Comparison of ENCODE assay signal across 29 cellular contexts in genomic region chr10:34650156-34650555, GRCh38.
A peak's percentile ranks its signal among the peaks of the same experiment; 100 is the strongest.
DNase-seq lines count a peak whose midpoint lies in the region; ATAC-seq, FAIRE-seq and TF ChIP-seq lines count a peak whose summit lies in the region.
"Had no signal": no experiment of that assay in that cellular context is flagged by ENCODE, and none has a peak within 500 bp of the region (broad histone marks: within the 10 kb centered on the region; RNA-seq: fewer than 3 reads in every experiment).

No MANE protein-coding gene starts in this region.

- H3K27ac Mint-ChIP-seq in WTC11 (peak overlapping the region; percentile 15), nephron progenitor cell (peak overlapping the region; percentile 18)
- no peak overlapping the region for H3K27ac Mint-ChIP-seq in activated CD8-positive, alpha-beta memory T cell treated with anti-CD3 and anti-CD28 coated beads, Interleukin-2, amount 10 ng/mL, durations not matched to agents 7 days and 5 days
- H3K27ac Mint-ChIP-seq: activated CD4-positive, alpha-beta T cell treated with anti-CD3 and anti-CD28 coated beads, Interleukin-2, amount 10 ng/mL, durations not matched to agents 24 days and 14 days; activated naive CD4-positive, alpha-beta T cell treated with anti-CD3 and anti-CD28 coated beads for 36 hours; activated T-cell treated with anti-CD3 and anti-CD28 coated beads, Interleukin-2, amount 50 U/mL, for 72 hours; CD14-positive monocyte; natural killer cell; stimulated activated naive B cell treated with anti-CD40 and anti-IgM and Interleukin-4, amounts not matched to agents 10 μg/mL and 1 μg/mL and 100 μg/mL, for 72 hours; T-helper 17 cell had no signal

- no peaks in the 10 kb centered on the region for H3K36me3 ChIP-seq in kidney (ENCODE audit: control insufficient read depth in 1 of 2, insufficient read depth in 2 of 2, low read length in 2 of 2)
- H3K36me3 ChIP-seq: breast epithelium, esophagus muscularis mucosa, ovary, spleen, thoracic aorta had no signal

- CTCF ChIA-PET in WTC11 (lab: Charles Lee), result no interaction called here
- CTCF ChIA-PET in activated CD8-positive, alpha-beta memory T cell treated with anti-CD3 and anti-CD28 coated beads, Interleukin-2, amount 10 ng/mL, durations not matched to agents 7 days and 5 days (lab: Charles Lee), result interaction anchor here (1.4 kb wide), 1 partner anchor 12 kb away, joined by 5 read pairs; no protein-coding TSS in a partner anchor

- H3K9me3 Mint-ChIP-seq in WTC11, result no peaks in the 10 kb centered on the region
- no peaks in the 10 kb centered on the region for H3K9me3 Mint-ChIP-seq in nephron progenitor cell
- H3K9me3 Mint-ChIP-seq in activated CD8-positive, alpha-beta memory T cell treated with anti-CD3 and anti-CD28 coated beads, Interleukin-2, amount 10 ng/mL, durations not matched to agents 7 days and 5 days (ENCODE audit: low read depth), result no peaks in the 10 kb centered on the region
- H3K9me3 Mint-ChIP-seq: activated CD4-positive, alpha-beta T cell treated with anti-CD3 and anti-CD28 coated beads, Interleukin-2, amount 10 ng/mL, durations not matched to agents 24 days and 14 days; activated naive CD4-positive, alpha-beta T cell treated with anti-CD3 and anti-CD28 coated beads for 36 hours; activated T-cell treated with anti-CD3 and anti-CD28 coated beads, Interleukin-2, amount 50 U/mL, for 72 hours; CD14-positive monocyte; natural killer cell; stimulated activated naive B cell treated with anti-CD40 and anti-IgM and Interleukin-4, amounts not matched to agents 10 μg/mL and 1 μg/mL and 100 μg/mL, for 72 hours had no signal

- H3K4me3 Mint-ChIP-seq in WTC11 (no peak overlapping the region), nephron progenitor cell (no peak overlapping the region)
- no peak overlapping the region for H3K4me3 Mint-ChIP-seq in activated CD8-positive, alpha-beta memory T cell treated with anti-CD3 and anti-CD28 coated beads, Interleukin-2, amount 10 ng/mL, durations not matched to agents 7 days and 5 days
- H3K4me3 Mint-ChIP-seq: activated CD4-positive, alpha-beta T cell treated with anti-CD3 and anti-CD28 coated beads, Interleukin-2, amount 10 ng/mL, durations not matched to agents 24 days and 14 days; activated naive CD4-positive, alpha-beta T cell treated with anti-CD3 and anti-CD28 coated beads for 36 hours; activated T-cell treated with anti-CD3 and anti-CD28 coated beads, Interleukin-2, amount 50 U/mL, for 72 hours; CD14-positive monocyte; natural killer cell; stimulated activated naive B cell treated with anti-CD40 and anti-IgM and Interleukin-4, amounts not matched to agents 10 μg/mL and 1 μg/mL and 100 μg/mL, for 72 hours; T-helper 17 cell had no signal

- H3K27ac ChIP-seq in kidney (ENCODE audit: low read depth in 2 of 2, low read length in 2 of 2), result no peak overlapping the region
- H3K27ac ChIP-seq: breast epithelium, esophagus muscularis mucosa, hepatocyte, ovary, SK-N-MC, spleen, thoracic aorta had no signal

- no peak for TF ChIP-seq CTCF in WTC11 (IDR thresholded peaks at IDR 0.05)
- no peak for TF ChIP-seq CTCF in nephron progenitor cell (IDR thresholded peaks at IDR 0.05)
- no peak for TF ChIP-seq CTCF in kidney (IDR thresholded peaks at IDR 0.05; ENCODE audit: borderline replicate concordance, extremely low read depth, insufficient read depth)

- H3K9ac ChIP-seq in kidney (ENCODE audit: low read length in 2 of 2), result no peak overlapping the region

- no peak overlapping the region for H3K4me3 ChIP-seq in kidney (ENCODE audit: low read length in 2 of 2)
- H3K4me3 ChIP-seq: breast epithelium, esophagus muscularis mucosa, hepatocyte, ovary, SK-N-MC, spleen, thoracic aorta had no signal

- peaks cover 0 to 4% of the 10 kb centered on the region in 2 donors for H3K4me1 ChIP-seq in kidney (ENCODE audit: control insufficient read depth in 1 of 2, insufficient read depth in 1 of 2, low read depth in 1 of 2, low read length in 2 of 2)
- H3K4me1 ChIP-seq: breast epithelium, spleen had no signal

- H3K36me3 Mint-ChIP-seq in WTC11 (no peaks in the 10 kb centered on the region), nephron progenitor cell (ENCODE audit: low read depth) (no peaks in the 10 kb centered on the region)
- no peaks in the 10 kb centered on the region for H3K36me3 Mint-ChIP-seq in activated CD8-positive, alpha-beta memory T cell treated with anti-CD3 and anti-CD28 coated beads, Interleukin-2, amount 10 ng/mL, durations not matched to agents 7 days and 5 days
- H3K36me3 Mint-ChIP-seq: CD14-positive monocyte; natural killer cell; stimulated activated naive B cell treated with anti-CD40 and anti-IgM and Interleukin-4, amounts not matched to agents 10 μg/mL and 1 μg/mL and 100 μg/mL, for 72 hours had no signal

- intact Hi-C loops in kidney (cut with DNase I), result no loop called here

- no peaks in the 10 kb centered on the region for H3K9me3 ChIP-seq in kidney (ENCODE audit: control insufficient read depth in 1 of 2, low read length in 2 of 2)
- H3K9me3 ChIP-seq: breast epithelium, esophagus muscularis mucosa, ovary, spleen, thoracic aorta had no signal

- POLR2A ChIA-PET in WTC11 (lab: Charles Lee), result no interaction called here

- peak; percentile 46 for ATAC-seq in GM18502 (IDR thresholded peaks at IDR 0.05; ENCODE audit: poor library complexity, unreplicated experiment)
- peak; percentile 57 for ATAC-seq in HG02798 (IDR thresholded peaks at IDR 0.05; ENCODE audit: poor library complexity, unreplicated experiment)
- no peak for ATAC-seq in WTC11
- ATAC-seq in activated CD8-positive, alpha-beta memory T cell treated with anti-CD3 and anti-CD28 coated beads, Interleukin-2, amount 10 ng/mL, durations not matched to agents 7 days and 5 days, result no peak
- ATAC-seq in GM21786 (IDR thresholded peaks at IDR 0.05; ENCODE audit: unreplicated experiment), result no peak
- ATAC-seq: activated T-cell treated with anti-CD3 and anti-CD28 coated beads, Interleukin-2, amount 50 U/mL, for 72 hours; HCT116; T-helper 17 cell had no signal

- FAIRE-seq in kidney (lab: Jason Lieb, UNC), result no peak
- FAIRE-seq: D721Med had no signal

- DNase-seq in WTC11 (ENCODE audit: low spot score) (no peak), nephron progenitor cell (no peak), kidney (no peak)
- DNase-seq in activated CD8-positive, alpha-beta memory T cell treated with anti-CD3 and anti-CD28 coated beads, Interleukin-2, amount 10 ng/mL, durations not matched to agents 7 days and 5 days, result no peak
- DNase-seq: activated CD4-positive, alpha-beta T cell treated with anti-CD3 and anti-CD28 coated beads, Interleukin-2, amount 10 ng/mL, durations not matched to agents 24 days and 14 days; activated naive CD4-positive, alpha-beta T cell treated with anti-CD3 and anti-CD28 coated beads for 36 hours; activated T-cell treated with anti-CD3 and anti-CD28 coated beads, Interleukin-2, amount 50 U/mL, for 72 hours; cortex of kidney; foreskin melanocyte; midbrain; natural killer cell; NCI-H187 treated with DMSO at 0.1 percent for 48 hours; ovary; RPMI8226; spleen; stimulated activated CD4-positive, alpha-beta T cell treated with anti-CD3 and anti-CD28 coated beads, Interleukin-4, amount 100 ng/mL, for 1 hour; stimulated activated naive B cell treated with anti-CD40 and anti-IgM and Interleukin-4, amounts not matched to agents 10 μg/mL and 1 μg/mL and 100 μg/mL, for 72 hours; T-helper 17 cell had no signal

- H3K27me3 Mint-ChIP-seq in WTC11 (ENCODE audit: low read depth) (no peaks in the 10 kb centered on the region), nephron progenitor cell (ENCODE audit: low read depth, poor library complexity) (peaks cover 3% of the 10 kb centered on the region)
- peaks cover 3% of the 10 kb centered on the region for H3K27me3 Mint-ChIP-seq in activated CD8-positive, alpha-beta memory T cell treated with anti-CD3 and anti-CD28 coated beads, Interleukin-2, amount 10 ng/mL, durations not matched to agents 7 days and 5 days
- H3K27me3 Mint-ChIP-seq: stimulated activated naive B cell treated with anti-CD40 and anti-IgM and Interleukin-4, amounts not matched to agents 10 μg/mL and 1 μg/mL and 100 μg/mL, for 72 hours had no signal

- peaks cover 70% of the 10 kb centered on the region for H3K4me1 Mint-ChIP-seq in WTC11
- peaks cover 60% of the 10 kb centered on the region for H3K4me1 Mint-ChIP-seq in nephron progenitor cell
- H3K4me1 Mint-ChIP-seq in activated CD8-positive, alpha-beta memory T cell treated with anti-CD3 and anti-CD28 coated beads, Interleukin-2, amount 10 ng/mL, durations not matched to agents 7 days and 5 days, result no peaks in the 10 kb centered on the region
- H3K4me1 Mint-ChIP-seq: activated CD4-positive, alpha-beta T cell treated with anti-CD3 and anti-CD28 coated beads, Interleukin-2, amount 10 ng/mL, durations not matched to agents 24 days and 14 days; CD14-positive monocyte; natural killer cell; stimulated activated naive B cell treated with anti-CD40 and anti-IgM and Interleukin-4, amounts not matched to agents 10 μg/mL and 1 μg/mL and 100 μg/mL, for 72 hours had no signal

TF ChIP-seq in WTC11, 78 proteins besides CTCF, POLR2A, EP300 and RAD21:
- no peak for TF ChIP-seq PRRX2 (CRISPR knock-in tag; IDR thresholded peaks at IDR 0.05)
- TF ChIP-seq TEAD4 (CRISPR knock-in tag; IDR thresholded peaks at IDR 0.05), result no peak
- TF ChIP-seq NFYB (CRISPR knock-in tag; conservative IDR thresholded peaks at IDR 0.05; ENCODE audit: low read depth), result no peak
- TF ChIP-seq HMGA2 (CRISPR knock-in tag; IDR thresholded peaks at IDR 0.05), result no peak
- no peak for TF ChIP-seq ZSCAN18 (CRISPR knock-in tag; IDR thresholded peaks at IDR 0.05)
- TF ChIP-seq ZNF232 (CRISPR knock-in tag; IDR thresholded peaks at IDR 0.05), result no peak
- no peak for TF ChIP-seq ZBTB21 (CRISPR knock-in tag; IDR thresholded peaks at IDR 0.05; ENCODE audit: borderline replicate concordance)
- no peak for TF ChIP-seq FOXJ3 (CRISPR knock-in tag; IDR thresholded peaks at IDR 0.05; ENCODE audit: borderline replicate concordance)

Comparison
In these comparisons a context has a peak if more than half of its experiments do, and no peak if none do; other contexts are left out.
1. ATAC-seq: peak in GM18502 (single experiment) and HG02798 (single experiment); none in WTC11 (single experiment), activated CD8-positive, alpha-beta memory T cell treated with anti-CD3 and anti-CD28 coated beads, Interleukin-2, amount 10 ng/mL, durations not matched to agents 7 days and 5 days (single experiment) and GM21786 (single experiment).